1 cellular context compared by ENCODE assay signal in the genomic region with DNA sequence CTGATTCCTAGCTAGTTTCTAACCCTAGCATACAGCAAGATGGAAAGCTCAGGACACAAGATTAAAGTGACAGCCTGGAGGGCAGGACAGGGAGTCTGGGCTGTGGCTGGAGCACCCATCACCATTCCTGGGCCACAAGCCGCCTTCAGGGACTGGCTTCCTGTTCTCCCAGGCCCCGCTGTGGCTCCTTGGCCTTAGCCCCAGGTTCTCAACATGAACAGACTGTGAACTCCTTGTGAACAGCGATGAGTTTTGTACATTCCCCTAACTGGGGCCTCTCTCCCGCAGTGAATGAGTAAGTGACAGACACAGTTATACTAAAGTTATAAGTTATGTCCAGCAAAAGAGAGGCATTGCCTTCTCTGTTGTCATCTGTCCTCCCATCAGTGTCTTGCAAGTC.
TF ChIP-seq lines count a peak whose summit lies in the region.

No MANE protein-coding gene starts in this region.

TF ChIP-seq in GM23338, 12 proteins besides CTCF, POLR2A, EP300 and RAD21 (continued from another document):
- TF ChIP-seq, protein P1, sequence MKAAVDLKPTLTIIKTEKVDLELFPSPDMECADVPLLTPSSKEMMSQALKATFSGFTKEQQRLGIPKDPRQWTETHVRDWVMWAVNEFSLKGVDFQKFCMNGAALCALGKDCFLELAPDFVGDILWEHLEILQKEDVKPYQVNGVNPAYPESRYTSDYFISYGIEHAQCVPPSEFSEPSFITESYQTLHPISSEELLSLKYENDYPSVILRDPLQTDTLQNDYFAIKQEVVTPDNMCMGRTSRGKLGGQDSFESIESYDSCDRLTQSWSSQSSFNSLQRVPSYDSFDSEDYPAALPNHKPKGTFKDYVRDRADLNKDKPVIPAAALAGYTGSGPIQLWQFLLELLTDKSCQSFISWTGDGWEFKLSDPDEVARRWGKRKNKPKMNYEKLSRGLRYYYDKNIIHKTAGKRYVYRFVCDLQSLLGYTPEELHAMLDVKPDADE (IDR thresholded peaks at IDR 0.05), result no peak
